Comparison of ENCODE assay signal across 3 cellular contexts in genomic region chr5:63249960-63250359, GRCh38.
TF ChIP-seq lines count a peak whose summit lies in the region.

No MANE protein-coding gene starts in this region.

TF ChIP-seq in SK-N-SH, 30 proteins besides CTCF, POLR2A, EP300 and RAD21:
- TF ChIP-seq YY1 (IDR thresholded peaks at IDR 0.05; ENCODE audit: low read depth): no peak
- no peak for TF ChIP-seq USF1 (IDR thresholded peaks at IDR 0.05; ENCODE audit: borderline replicate concordance, low read depth)
- no peak for TF ChIP-seq FOSL2 (IDR thresholded peaks at IDR 0.05; ENCODE audit: borderline replicate concordance, low read depth)
- no peak for TF ChIP-seq ELF1 (IDR thresholded peaks at IDR 0.05)
- TF ChIP-seq GABPA (IDR thresholded peaks at IDR 0.05; ENCODE audit: low read depth): no peak
- TF ChIP-seq MXI1 (IDR thresholded peaks at IDR 0.05; ENCODE audit: low read depth, low read length): no peak

TF ChIP-seq in SK-N-SH treated with all-trans-retinoic acid at 6 μM for 48 hours, 23 proteins besides CTCF, POLR2A, EP300 and RAD21:
- no peak for TF ChIP-seq CSDC2 (CRISPR knock-in tag; IDR thresholded peaks at IDR 0.05)

TF ChIP-seq in H1, 55 proteins besides CTCF, POLR2A, EP300 and RAD21:
- no peak for TF ChIP-seq TCF12 (IDR thresholded peaks at IDR 0.05; ENCODE audit: low read depth, low read length)
- TF ChIP-seq CREB1 (IDR thresholded peaks at IDR 0.05): no peak
